Comparison of ENCODE assay signal across 11 cellular contexts in the genomic region with DNA sequence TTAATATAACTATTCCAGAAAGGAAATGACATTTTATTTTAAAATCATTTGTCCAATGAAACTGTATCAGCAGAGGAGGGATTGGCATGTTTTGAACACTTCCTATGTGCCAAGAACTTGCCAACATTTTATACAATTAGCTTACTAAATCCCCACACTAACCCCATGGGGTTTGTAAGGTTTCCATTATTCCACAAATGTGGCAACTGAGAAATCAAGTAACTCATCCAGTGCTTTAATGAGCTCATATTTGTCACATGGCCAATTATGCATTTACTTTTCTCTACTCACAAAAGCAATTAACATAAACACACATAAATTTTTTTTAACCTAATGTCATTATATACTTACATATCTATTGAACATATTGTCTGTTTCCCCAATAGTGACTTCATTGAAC.
"Had no signal": no experiment of that assay in that cellular context is flagged by ENCODE, and none has a peak within 500 bp of the region (broad histone marks: within the 10 kb centered on the region; RNA-seq: fewer than 3 reads in every experiment).

No MANE protein-coding gene starts in this region.

- DNase-seq: activated naive CD4-positive, alpha-beta T cell treated with Interleukin-2 at 50 U/mL for 16 hours; activated T-cell treated with anti-CD3 and anti-CD28 coated beads for 4 hours; foreskin keratinocyte; mesendoderm; posterior cingulate gyrus; retina; T1000 had no signal

- H3K4me1 Mint-ChIP-seq: stimulated activated effector memory CD8-positive, alpha-beta T cell treated with anti-CD3 and anti-CD28 coated beads, Interleukin-12 subunit alpha, Interleukin-12 subunit beta, amount 100 ng/mL, for 72 hours had no signal

- ATAC-seq: activated CD4-positive, CD25-positive, alpha-beta regulatory T cell treated with anti-CD3 and anti-CD28 coated beads, Interleukin-2, amount 50 U/mL, for 24 hours; foreskin keratinocyte; natural killer cell treated with Interleukin-12 subunit alpha and Interleukin-12 subunit beta and Interleukin-15 and Interleukin-18, amount 100 ng/mL, for 72 hours; stimulated activated effector memory CD8-positive, alpha-beta T cell treated with anti-CD3 and anti-CD28 coated beads, Interleukin-12 subunit alpha, Interleukin-12 subunit beta, amount 100 ng/mL, for 72 hours had no signal

- H3K27ac ChIP-seq: foreskin keratinocyte had no signal

- H3K4me1 ChIP-seq: foreskin keratinocyte had no signal

- H3K9me3 ChIP-seq: ascending aorta had no signal

- H3K27me3 ChIP-seq: ascending aorta, foreskin keratinocyte had no signal

- H3K4me3 Mint-ChIP-seq: natural killer cell treated with Interleukin-12 subunit alpha and Interleukin-12 subunit beta and Interleukin-15 and Interleukin-18, amount 100 ng/mL, for 72 hours; stimulated activated effector memory CD8-positive, alpha-beta T cell treated with anti-CD3 and anti-CD28 coated beads, Interleukin-12 subunit alpha, Interleukin-12 subunit beta, amount 100 ng/mL, for 72 hours had no signal

- H3K9me3 Mint-ChIP-seq: natural killer cell treated with Interleukin-12 subunit alpha and Interleukin-12 subunit beta and Interleukin-15 and Interleukin-18, amount 100 ng/mL, for 72 hours; stimulated activated effector memory CD8-positive, alpha-beta T cell treated with anti-CD3 and anti-CD28 coated beads, Interleukin-12 subunit alpha, Interleukin-12 subunit beta, amount 100 ng/mL, for 72 hours had no signal

- H3K27me3 Mint-ChIP-seq: natural killer cell treated with Interleukin-12 subunit alpha and Interleukin-12 subunit beta and Interleukin-15 and Interleukin-18, amount 100 ng/mL, for 72 hours had no signal

- H3K27ac Mint-ChIP-seq: natural killer cell treated with Interleukin-12 subunit alpha and Interleukin-12 subunit beta and Interleukin-15 and Interleukin-18, amount 100 ng/mL, for 72 hours; stimulated activated effector memory CD8-positive, alpha-beta T cell treated with anti-CD3 and anti-CD28 coated beads, Interleukin-12 subunit alpha, Interleukin-12 subunit beta, amount 100 ng/mL, for 72 hours had no signal

- H3K4me3 ChIP-seq: ascending aorta had no signal
